Comparison of ENCODE assay signal across 8 cellular contexts in genomic region chr1:60978421-60979357, GRCh38.
DNase-seq lines count a peak whose midpoint lies in the region; ATAC-seq and TF ChIP-seq lines count a peak whose summit lies in the region.

No MANE protein-coding gene starts in this region.

- H3K27me3 ChIP-seq in lower lobe of right lung (ENCODE audit: low read depth) = no peaks in the 10 kb centered on the region

- H3K27ac ChIP-seq in RWPE1 (no peak overlapping the region), lower lobe of right lung (no peak overlapping the region)

- H3K27me3 Mint-ChIP-seq in CD14-positive monocyte (ENCODE audit: low read depth in 3 of 3) = peaks cover 0 to 3% (median 2%) of the 10 kb centered on the region in 3 donors
- H3K27me3 Mint-ChIP-seq in MCF 10A (ENCODE audit: insufficient read depth, unreplicated experiment) = no peaks in the 10 kb centered on the region

- H3K9me3 Mint-ChIP-seq in CD14-positive monocyte (no peaks in the 10 kb centered on the region), MCF 10A (ENCODE audit: unreplicated experiment) (no peaks in the 10 kb centered on the region)

- ATAC-seq in GM18907 (IDR thresholded peaks at IDR 0.05; ENCODE audit: unreplicated experiment) (peak; percentile 93), HG03159 (IDR thresholded peaks at IDR 0.05; ENCODE audit: unreplicated experiment) (peak; percentile 71), lower lobe of right lung (peak; percentile 79 to 85)

- H3K27ac Mint-ChIP-seq in CD14-positive monocyte = peak overlapping the region in 1 of 7 donors; percentile 29
- H3K27ac Mint-ChIP-seq in MCF 10A (ENCODE audit: low read depth, unreplicated experiment) = no peak overlapping the region

- TF ChIP-seq CTCF in CD14-positive monocyte (IDR thresholded peaks at IDR 0.05) = peak; percentile 55
- peak; percentile 76 for TF ChIP-seq CTCF in RWPE1 (conservative IDR thresholded peaks at IDR 0.05; ENCODE audit: low read depth)
- TF ChIP-seq CTCF in MCF 10A (IDR thresholded peaks at IDR 0.05; ENCODE audit: unreplicated experiment) = peak; percentile 76
- peak; percentile 65 for TF ChIP-seq CTCF in lower lobe of right lung (IDR thresholded peaks at IDR 0.05)

- H3K4me3 ChIP-seq in lower lobe of right lung = no peak overlapping the region

- no peaks in the 10 kb centered on the region for H3K36me3 ChIP-seq in lower lobe of right lung

- DNase-seq in CD14-positive monocyte (ENCODE audit: low spot score) = no peak
- DNase-seq in RWPE1 (ENCODE audit: low spot score) = peak; percentile 52
- DNase-seq in MCF 10A (ENCODE audit: unreplicated experiment) = peak; percentile 62
- DNase-seq in lower lobe of right lung = no peak
- DNase-seq in NCI-H446 treated with DMSO at 0.1 percent for 48 hours (lab: John Stamatoyannopoulos, UW) = no peak
- no peak for DNase-seq in activated CD4-positive, CD25-positive, alpha-beta regulatory T cell (lab: John Stamatoyannopoulos, UW)

- H3K4me1 Mint-ChIP-seq in CD14-positive monocyte = peaks cover 2% of the 10 kb centered on the region
- peaks cover 3% of the 10 kb centered on the region for H3K4me1 Mint-ChIP-seq in MCF 10A (ENCODE audit: insufficient read depth, unreplicated experiment)

- intact Hi-C loops in CD14-positive monocyte (cut with micrococcal nuclease) (no loop called here), MCF 10A (cut with micrococcal nuclease) (loop anchor here (1.0 to 5.0 kb wide), 7 partner anchors 65 to 874 kb away; no protein-coding TSS in a partner anchor), lower lobe of right lung (cut with DNase I) (no loop called here)

- no peaks in the 10 kb centered on the region for H3K9me3 ChIP-seq in lower lobe of right lung

- POLR2A ChIA-PET in RWPE1 (lab: Yijun Ruan, JAX; ENCODE audit: low non-redundant PET) (no interaction called here), MCF 10A (lab: Yijun Ruan, JAX) (interaction anchor here (0.5 to 2.1 kb wide), 7 partner anchors 59 to 359 kb away, joined by 3 to 9 read pairs (median 4); partner anchors contain the start of gene NFIA)

- CTCF ChIA-PET in RWPE1 (lab: Yijun Ruan, JAX) (interaction anchor here (0.6 to 2.0 kb wide), 18 partner anchors 10 to 1007 kb away, joined by 3 to 11 read pairs (median 4); no protein-coding TSS in a partner anchor), MCF 10A (lab: Yijun Ruan, JAX) (interaction anchor here (0.5 to 6.0 kb wide), 72 partner anchors 9 to 1188 kb away, joined by 3 to 100 read pairs (median 4); no protein-coding TSS in a partner anchor)

- BruUV-seq in MCF 10A (replicated peaks; lab: Mats Ljungman, UMichigan) = no TSS peak

- peaks cover 8% of the 10 kb centered on the region for H3K4me1 ChIP-seq in lower lobe of right lung

- H3K36me3 Mint-ChIP-seq in CD14-positive monocyte (no peaks in the 10 kb centered on the region), MCF 10A (ENCODE audit: insufficient read depth, unreplicated experiment) (no peaks in the 10 kb centered on the region)

- H3K4me3 Mint-ChIP-seq in CD14-positive monocyte (no peak overlapping the region), MCF 10A (ENCODE audit: unreplicated experiment) (no peak overlapping the region)

Comparison
In these comparisons a context has a peak if more than half of its experiments do, and no peak if none do; other contexts are left out.
1. DNase-seq: peak in RWPE1 (single experiment) and MCF 10A (single experiment); none in CD14-positive monocyte (single experiment), lower lobe of right lung (single experiment), NCI-H446 treated with DMSO at 0.1 percent for 48 hours (single experiment) and activated CD4-positive, CD25-positive, alpha-beta regulatory T cell (0 of 4).
2. Peak in every context shown above with its lines, with median percentiles within 50 percentile points of each other: CTCF ChIP-seq and ATAC-seq.